9 cellular contexts compared by ENCODE assay signal in the genomic region with DNA sequence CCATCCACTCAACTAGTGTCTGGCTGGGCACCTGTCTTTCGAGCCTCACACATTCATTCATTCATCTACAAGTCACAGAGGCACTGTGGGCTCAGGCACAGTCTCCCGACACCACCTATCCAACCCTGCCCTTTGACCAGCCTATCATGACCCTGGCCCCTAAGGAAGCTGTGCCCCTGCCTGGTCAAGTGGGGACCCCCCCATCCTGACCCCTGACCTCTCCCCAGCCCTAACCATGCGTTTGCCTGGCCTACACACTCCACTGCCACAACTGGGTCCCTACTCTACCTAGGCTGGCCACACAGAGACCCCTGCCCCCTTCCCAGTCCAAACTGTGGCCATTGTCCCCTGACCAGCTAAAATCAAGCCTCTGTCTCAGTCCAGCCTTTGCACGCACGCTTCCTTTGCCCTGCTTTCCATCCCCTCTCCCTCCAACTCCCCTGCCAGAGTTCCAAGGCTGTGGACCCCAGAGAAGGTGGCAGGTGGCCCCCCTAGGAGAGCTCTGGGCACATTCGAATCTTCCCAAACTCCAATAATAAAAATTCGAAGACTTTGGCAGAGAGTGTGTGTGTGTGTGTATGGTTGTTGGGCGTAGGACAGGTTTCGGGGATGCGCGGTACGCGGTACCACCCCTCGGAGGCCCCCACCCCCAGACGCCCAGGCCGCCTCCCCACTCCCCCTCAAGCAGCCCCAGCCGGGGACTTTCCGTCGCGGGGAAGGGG. TPM values are rescaled to one million over a fixed set of nuclear protein-coding genes. Genes with fewer than 3 reads are reported as not detected.
DNase-seq lines count a peak whose midpoint lies in the region; ATAC-seq and TF ChIP-seq lines count a peak whose summit lies in the region.
"Had no signal": no experiment of that assay in that cellular context is flagged by ENCODE, and none has a peak within 500 bp of the region (broad histone marks: within the 10 kb centered on the region; RNA-seq: fewer than 3 reads in every experiment).

No MANE protein-coding gene starts in this region.

- H3K9me3 ChIP-seq in uterus = no peaks in the 10 kb centered on the region

- H3K9me3 Mint-ChIP-seq in memory B cell = no peaks in the 10 kb centered on the region

- H3K36me3 ChIP-seq in uterus = no peaks in the 10 kb centered on the region

- H3K27ac Mint-ChIP-seq in memory B cell = peak overlapping the region; percentile 89

- intact Hi-C loops in uterus (cut with DNase I; ENCODE audit: low total_unique reads) = no loop called here

- TF ChIP-seq CTCF in astrocyte of the cerebellum (IDR thresholded peaks at IDR 0.05; ENCODE audit: low read depth, low read length, missing control alignments) = no peak
- TF ChIP-seq CTCF in uterus (IDR thresholded peaks at IDR 0.05) = no peak

- ATAC-seq in memory B cell (ENCODE audit: low read depth) (no peak), HG03196 (IDR thresholded peaks at IDR 0.05; ENCODE audit: unreplicated experiment) (no peak), GM21367 (IDR thresholded peaks at IDR 0.05; ENCODE audit: unreplicated experiment) (no peak)

- H3K4me1 ChIP-seq in uterus = no peaks in the 10 kb centered on the region

- H3K27ac ChIP-seq in uterus = peak overlapping the region; percentile 46 to 50
- H3K27ac ChIP-seq: VCaP had no signal

- H3K27me3 Mint-ChIP-seq in memory B cell = no peaks in the 10 kb centered on the region

- peak overlapping the region; percentile 94 for H3K4me3 Mint-ChIP-seq in memory B cell

- peaks cover 6% of the 10 kb centered on the region for H3K36me3 Mint-ChIP-seq in memory B cell

- H3K27me3 ChIP-seq in uterus = peaks cover 0 to 8% of the 10 kb centered on the region in 2 donors

- H3K4me1 Mint-ChIP-seq in memory B cell = peaks cover 28% of the 10 kb centered on the region

- TF ChIP-seq POLR2A in uterus (IDR thresholded peaks at IDR 0.05) = no peak

- in situ Hi-C loops in astrocyte of the cerebellum (cut with HindIII; ENCODE audit: low sequenced_read_pairs) = no loop called here

- DNase-seq in stimulated activated CD4-positive, alpha-beta T cell treated with anti-CD3 and anti-CD28 coated beads, TNF-alpha, amount 100 ng/mL, for 1 hour (ENCODE audit: low read depth in 3 of 3, low spot score in 1 of 3) = peak in 2 of 3 donors; percentile 67 to 80
- DNase-seq in stimulated activated CD4-positive, alpha-beta T cell treated with anti-CD3 and anti-CD28 coated beads, Interleukin-12 subunit alpha, Interleukin-12 subunit beta, amount 100 ng/mL, for 4 hours = no peak
- DNase-seq in astrocyte of the cerebellum (ENCODE audit: low read depth) (no peak), memory B cell (ENCODE audit: low spot score in 2 of 2) (no peak), uterus (no peak), dedifferentiated amniotic fluid mesenchymal stem cell (ENCODE audit: extremely low spot score) (no peak)

- H3K4me3 ChIP-seq in astrocyte of the cerebellum (ENCODE audit: low read depth, low read length) = peak overlapping the region; percentile 52
- H3K4me3 ChIP-seq in uterus = peak overlapping the region; percentile 31 to 36

RNA-seq across cellular contexts. Expression of gene IL27RA, which starts 0.4 kb away (rescaled TPM):
- total RNA-seq in uterus = 1 to 10 TPM; 1.0 to 10.0 (median 3.7) TPM

RNA-seq across cellular contexts. Expression of gene RLN3, which starts 3.2 kb away (rescaled TPM):
- not detected for total RNA-seq in uterus

RNA-seq across cellular contexts. Expression of gene RFX1, which starts 25.0 kb away (rescaled TPM):
- 10 to 100 TPM in 1 of 4 donors, 1 to 10 TPM in 2, under 1 TPM in 1; 0.26 to 14.1 (median 4.1) TPM for total RNA-seq in uterus

RNA-seq across cellular contexts. Expression of gene PALM3, which starts 30.7 kb away (rescaled TPM):
- 1 to 10 TPM in 1 of 4 donors, under 1 TPM in 1, not detected in 2; 0.55 to 4.3 TPM for total RNA-seq in uterus

RNA-seq across cellular contexts. Expression of gene MISP3, which starts 41.4 kb away (rescaled TPM):
- 10 to 100 TPM in 1 of 4 donors, 1 to 10 TPM in 1, under 1 TPM in 1, not detected in 1; 0.55 to 23.8 (median 2.0) TPM for total RNA-seq in uterus

Comparison
In these comparisons a context has a peak if more than half of its experiments do, and no peak if none do; other contexts are left out.
1. DNase-seq: peak in stimulated activated CD4-positive, alpha-beta T cell treated with anti-CD3 and anti-CD28 coated beads, TNF-alpha, amount 100 ng/mL, for 1 hour (2 of 3); none in stimulated activated CD4-positive, alpha-beta T cell treated with anti-CD3 and anti-CD28 coated beads, Interleukin-12 subunit alpha, Interleukin-12 subunit beta, amount 100 ng/mL, for 4 hours (single experiment), astrocyte of the cerebellum (single experiment), memory B cell (0 of 2), uterus (0 of 2) and dedifferentiated amniotic fluid mesenchymal stem cell (single experiment).